In the genomic region with DNA sequence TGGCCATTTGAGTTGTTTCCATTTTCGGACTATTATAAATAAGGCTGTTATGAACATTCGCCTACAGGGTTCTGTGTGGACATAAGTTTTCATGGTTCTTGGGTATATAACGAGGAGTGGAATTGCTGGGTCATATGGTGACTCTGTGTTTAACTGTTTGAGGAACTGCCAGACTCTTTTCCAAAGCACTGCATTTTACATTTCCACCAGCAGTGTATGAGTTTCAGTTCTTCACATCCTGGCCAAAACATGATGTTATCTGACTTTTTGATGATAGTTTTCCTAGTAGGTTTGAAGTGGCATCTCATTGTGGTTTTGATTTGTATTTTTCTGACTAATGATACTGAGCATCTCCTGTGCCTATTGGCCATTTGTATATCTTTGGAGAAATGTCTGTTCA, we compare ENCODE assay signal across 27 cellular contexts. TPM values are rescaled to one million over a fixed set of nuclear protein-coding genes. Genes with fewer than 3 reads are reported as not detected.
DNase-seq lines count a peak whose midpoint lies in the region; ATAC-seq and TF ChIP-seq lines count a peak whose summit lies in the region.
"Had no signal": no experiment of that assay in that cellular context is flagged by ENCODE, and none has a peak within 500 bp of the region (broad histone marks: within the 10 kb centered on the region; RNA-seq: fewer than 3 reads in every experiment).

No MANE protein-coding gene starts in this region.

- H2AFZ ChIP-seq in DND-41 (ENCODE audit: low read depth, low read length) = no peak overlapping the region

- H3K4me1 Mint-ChIP-seq in T-helper 1 cell treated with Interleukin-12 subunit alpha and Interleukin-12 subunit beta and Interleukin-4 antibody, amounts not matched to agents 30 μg/mL and 1 μg/mL, for 36 hours (ENCODE audit: low read depth) = peaks cover 21% of the 10 kb centered on the region
- peaks cover 21% of the 10 kb centered on the region for H3K4me1 Mint-ChIP-seq in activated naive CD8-positive, alpha-beta T cell treated with anti-CD3 and anti-CD28 coated beads, Interleukin-2, amount 50 U/mL, for 24 hours
- peaks cover 24% of the 10 kb centered on the region for H3K4me1 Mint-ChIP-seq in type B pancreatic cell (ENCODE audit: unreplicated experiment)
- H3K4me1 Mint-ChIP-seq in CD8-positive, alpha-beta T cell (ENCODE audit: low read depth) = peaks cover 16% of the 10 kb centered on the region

- H3K4me3 ChIP-seq in DND-41 (ENCODE audit: low read depth in 1 of 2, low read length in 2 of 2) (no peak overlapping the region), HEK293 (ENCODE audit: low read depth, low read length) (no peak overlapping the region)
- H3K4me3 ChIP-seq in CD8-positive, alpha-beta T cell (ENCODE audit: low read depth, low read length) = no peak overlapping the region
- H3K4me3 ChIP-seq: coronary artery, heart left ventricle, lung, mucosa of descending colon, SJCRH30, upper lobe of left lung had no signal

- peak overlapping the region; percentile 6 for H3K27ac Mint-ChIP-seq in T-helper 1 cell treated with Interleukin-12 subunit alpha and Interleukin-12 subunit beta and Interleukin-4 antibody, amounts not matched to agents 30 μg/mL and 1 μg/mL, for 36 hours
- no peak overlapping the region for H3K27ac Mint-ChIP-seq in activated naive CD8-positive, alpha-beta T cell treated with anti-CD3 and anti-CD28 coated beads, Interleukin-2, amount 50 U/mL, for 24 hours
- H3K27ac Mint-ChIP-seq in type B pancreatic cell = no peak overlapping the region
- no peak overlapping the region for H3K27ac Mint-ChIP-seq in CD8-positive, alpha-beta T cell
- H3K27ac Mint-ChIP-seq: activated T-helper 2 cell treated with anti-CD3 and anti-CD28 coated beads, Interferon-gamma antibody, Interleukin-2, Interleukin-4, amounts not matched to agents 10 μg/mL and 5 μg/mL and 100 μg/mL, durations not matched to agents 14 hours and 24 hours and 36 hours; effector memory CD8-positive, alpha-beta T cell; nephron; T-cell had no signal

- H4K20me1 ChIP-seq in DND-41 (ENCODE audit: insufficient read depth, low read length) = peaks cover 63% of the 10 kb centered on the region

- H3K36me3 ChIP-seq in DND-41 (ENCODE audit: insufficient read depth, low read length) (peaks cover 45% of the 10 kb centered on the region), HEK293 (ENCODE audit: control insufficient read depth in 2 of 2, insufficient read depth in 1 of 2, low read length in 2 of 2) (peaks cover 20 to 58% of the 10 kb centered on the region in 2 experiments; a peak in 2 of 3 replicates)
- no peaks in the 10 kb centered on the region for H3K36me3 ChIP-seq in CD8-positive, alpha-beta T cell (ENCODE audit: insufficient read depth, low read length)
- H3K36me3 ChIP-seq: heart left ventricle, upper lobe of left lung had no signal

- H3K27me3 Mint-ChIP-seq in T-helper 1 cell treated with Interleukin-12 subunit alpha and Interleukin-12 subunit beta and Interleukin-4 antibody, amounts not matched to agents 30 μg/mL and 1 μg/mL, for 36 hours (ENCODE audit: low read depth) = no peaks in the 10 kb centered on the region
- H3K27me3 Mint-ChIP-seq in activated naive CD8-positive, alpha-beta T cell treated with anti-CD3 and anti-CD28 coated beads, Interleukin-2, amount 50 U/mL, for 24 hours = no peaks in the 10 kb centered on the region
- no peaks in the 10 kb centered on the region for H3K27me3 Mint-ChIP-seq in type B pancreatic cell
- H3K27me3 Mint-ChIP-seq in CD8-positive, alpha-beta T cell (ENCODE audit: low read depth) = no peaks in the 10 kb centered on the region
- H3K27me3 Mint-ChIP-seq: activated naive CD8-positive, alpha-beta T cell; effector memory CD8-positive, alpha-beta T cell; T-cell had no signal

- H3K4me1 ChIP-seq in DND-41 (ENCODE audit: insufficient read depth, low read length) = peaks cover 44% of the 10 kb centered on the region
- H3K4me1 ChIP-seq in HEK293 (ENCODE audit: control insufficient read depth, insufficient read depth, low read length) = no peaks in the 10 kb centered on the region
- peaks cover 12% of the 10 kb centered on the region for H3K4me1 ChIP-seq in CD8-positive, alpha-beta T cell (ENCODE audit: insufficient read depth, low read length)
- H3K4me1 ChIP-seq: SJCRH30 had no signal

- H3K9me3 Mint-ChIP-seq in T-helper 1 cell treated with Interleukin-12 subunit alpha and Interleukin-12 subunit beta and Interleukin-4 antibody, amounts not matched to agents 30 μg/mL and 1 μg/mL, for 36 hours = no peaks in the 10 kb centered on the region
- H3K9me3 Mint-ChIP-seq in activated naive CD8-positive, alpha-beta T cell treated with anti-CD3 and anti-CD28 coated beads, Interleukin-2, amount 50 U/mL, for 24 hours = no peaks in the 10 kb centered on the region
- no peaks in the 10 kb centered on the region for H3K9me3 Mint-ChIP-seq in type B pancreatic cell
- H3K9me3 Mint-ChIP-seq in CD8-positive, alpha-beta T cell = no peaks in the 10 kb centered on the region
- H3K9me3 Mint-ChIP-seq: activated T-helper 2 cell treated with anti-CD3 and anti-CD28 coated beads, Interferon-gamma antibody, Interleukin-2, Interleukin-4, amounts not matched to agents 10 μg/mL and 5 μg/mL and 100 μg/mL, durations not matched to agents 14 hours and 24 hours and 36 hours; effector memory CD8-positive, alpha-beta T cell; nephron; T-cell had no signal

- peaks cover 99% of the 10 kb centered on the region for H3K79me2 ChIP-seq in DND-41 (ENCODE audit: insufficient read depth, low read length)

- POLR2A ChIA-PET in HEK293 (lab: Yijun Ruan, JAX) = no interaction called here
- POLR2A ChIA-PET in CD8-positive, alpha-beta T cell (lab: Charles Lee) = no interaction called here

- no peaks in the 10 kb centered on the region for H3K9me3 ChIP-seq in DND-41 (ENCODE audit: insufficient read depth, low read length, severe bottlenecking)
- H3K9me3 ChIP-seq in HEK293 (ENCODE audit: control insufficient read depth, insufficient read depth, low read depth, low read length) = no peaks in the 10 kb centered on the region
- H3K9me3 ChIP-seq in CD8-positive, alpha-beta T cell (ENCODE audit: low read length) = no peaks in the 10 kb centered on the region
- H3K9me3 ChIP-seq: heart left ventricle, mucosa of descending colon, SJCRH30, upper lobe of left lung had no signal

- DNase-seq in DND-41 (no peak), type B pancreatic cell (ENCODE audit: extremely low spot score, unreplicated experiment) (no peak)
- DNase-seq in activated naive CD8-positive, alpha-beta T cell treated with anti-CD3 and anti-CD28 coated beads, Interleukin-2, amount 50 U/mL, for 24 hours = no peak
- no peak for DNase-seq in CD8-positive, alpha-beta T cell
- DNase-seq: activated CD4-positive, alpha-beta T cell treated with anti-CD3 and anti-CD28 coated beads for 1 hour; effector memory CD8-positive, alpha-beta T cell; foreskin fibroblast; GF-D8; heart left ventricle; kidney glomerular epithelial cell; mucosa of descending colon; NCI-H1694; NCI-H2171 treated with DMSO at 0.1 percent for 48 hours; NCI-H524 treated with DMSO at 0.1 percent for 48 hours; retina; SJCRH30; small intestine; T-cell; upper lobe of left lung had no signal

- H3K4me2 ChIP-seq in DND-41 (ENCODE audit: insufficient read depth, low read length) = peak overlapping the region; percentile 33; the same call in 1 of the 2 replicates

- no peaks in the 10 kb centered on the region for H3K27me3 ChIP-seq in DND-41 (ENCODE audit: insufficient read depth, low read length, poor library complexity)
- H3K27me3 ChIP-seq in CD8-positive, alpha-beta T cell (ENCODE audit: insufficient read depth, low read length) = no peaks in the 10 kb centered on the region
- H3K27me3 ChIP-seq: heart left ventricle, SJCRH30, upper lobe of left lung had no signal

- H3K27ac ChIP-seq in DND-41 (ENCODE audit: low read length) (no peak overlapping the region), HEK293 (ENCODE audit: extremely low read depth, low read depth, low read length) (no peak overlapping the region)
- no peak overlapping the region for H3K27ac ChIP-seq in CD8-positive, alpha-beta T cell (ENCODE audit: low read depth, low read length)
- H3K27ac ChIP-seq: coronary artery, heart left ventricle, SJCRH30, upper lobe of left lung had no signal

- CTCF ChIA-PET in HEK293 (lab: Yijun Ruan, JAX) = no interaction called here
- CTCF ChIA-PET in CD8-positive, alpha-beta T cell (lab: Charles Lee) = no interaction called here

- no peak overlapping the region for H3K4me3 Mint-ChIP-seq in T-helper 1 cell treated with Interleukin-12 subunit alpha and Interleukin-12 subunit beta and Interleukin-4 antibody, amounts not matched to agents 30 μg/mL and 1 μg/mL, for 36 hours
- no peak overlapping the region for H3K4me3 Mint-ChIP-seq in activated naive CD8-positive, alpha-beta T cell treated with anti-CD3 and anti-CD28 coated beads, Interleukin-2, amount 50 U/mL, for 24 hours
- H3K4me3 Mint-ChIP-seq in type B pancreatic cell = no peak overlapping the region
- no peak overlapping the region for H3K4me3 Mint-ChIP-seq in CD8-positive, alpha-beta T cell
- H3K4me3 Mint-ChIP-seq: activated naive CD8-positive, alpha-beta T cell; effector memory CD8-positive, alpha-beta T cell; T-cell had no signal

- no peak for TF ChIP-seq CTCF in DND-41 (IDR thresholded peaks at IDR 0.05; ENCODE audit: borderline replicate concordance, extremely low read depth, low read length, poor library complexity, severe bottlenecking)
- TF ChIP-seq CTCF in HEK293 (tag by site-specific recombination; IDR thresholded peaks at IDR 0.05) = no peak
- no peak for TF ChIP-seq CTCF in type B pancreatic cell (conservative IDR thresholded peaks at IDR 0.05)
- TF ChIP-seq CTCF in CD8-positive, alpha-beta T cell (IDR thresholded peaks at IDR 0.05) = no peak

- H3K36me3 Mint-ChIP-seq in T-helper 1 cell treated with Interleukin-12 subunit alpha and Interleukin-12 subunit beta and Interleukin-4 antibody, amounts not matched to agents 30 μg/mL and 1 μg/mL, for 36 hours (ENCODE audit: low read depth) = peaks cover 10% of the 10 kb centered on the region
- H3K36me3 Mint-ChIP-seq in activated naive CD8-positive, alpha-beta T cell treated with anti-CD3 and anti-CD28 coated beads, Interleukin-2, amount 50 U/mL, for 24 hours (ENCODE audit: low read depth) = peaks cover 30% of the 10 kb centered on the region
- peaks cover 10% of the 10 kb centered on the region for H3K36me3 Mint-ChIP-seq in type B pancreatic cell
- no peaks in the 10 kb centered on the region for H3K36me3 Mint-ChIP-seq in CD8-positive, alpha-beta T cell
- H3K36me3 Mint-ChIP-seq: T-cell had no signal

- ATAC-seq in DND-41 (ENCODE audit: insufficient read depth, low read depth) = peak; percentile 58
- ATAC-seq in activated naive CD8-positive, alpha-beta T cell treated with anti-CD3 and anti-CD28 coated beads, Interleukin-2, amount 50 U/mL, for 24 hours = peak; percentile 79
- ATAC-seq in HG02981 (IDR thresholded peaks at IDR 0.05; ENCODE audit: unreplicated experiment) = no peak
- no peak for ATAC-seq in CD8-positive, alpha-beta T cell
- ATAC-seq: effector memory CD8-positive, alpha-beta T cell; heart left ventricle; mucosa of descending colon; T-cell had no signal

- no peak overlapping the region for H3K9ac ChIP-seq in DND-41 (ENCODE audit: low read depth, low read length)

- intact Hi-C loops in CD8-positive, alpha-beta T cell (cut with DNase I, micrococcal nuclease) = no loop called here

RNA-seq across cellular contexts. Expression of a gene that starts 5.4 kb away (rescaled TPM):
- total RNA-seq in type B pancreatic cell (ENCODE audit: low replicate concordance) = 16.5 and 39.7 TPM in 2 replicates
- total RNA-seq in CD8-positive, alpha-beta T cell = 1 to 10 TPM; 2.6 to 3.1 TPM

RNA-seq across cellular contexts. Expression of a gene that starts 46.0 kb away (rescaled TPM):
- 10.6 and 17.3 TPM in 2 replicates for total RNA-seq in type B pancreatic cell (ENCODE audit: low replicate concordance)
- 10 to 100 TPM; 37.7 to 37.8 TPM for total RNA-seq in CD8-positive, alpha-beta T cell

RNA-seq across cellular contexts. Expression of a gene that starts 46.0 kb away (rescaled TPM):
- total RNA-seq in type B pancreatic cell (ENCODE audit: low replicate concordance) = 15.3 and 18.1 TPM in 2 replicates
- 10 to 100 TPM; 20.2 to 22.3 TPM for total RNA-seq in CD8-positive, alpha-beta T cell

RNA-seq across cellular contexts. Expression of a gene that starts 46.2 kb away (rescaled TPM):
- total RNA-seq in type B pancreatic cell (ENCODE audit: low replicate concordance) = 1.1 and 1.3 TPM in 2 replicates
- 1 to 10 TPM; 2.3 to 2.5 TPM for total RNA-seq in CD8-positive, alpha-beta T cell
- total RNA-seq: SJCRH30 had no signal

Comparison
In these comparisons a context has a peak if more than half of its experiments do, and no peak if none do; other contexts are left out.
1. ATAC-seq: peak in DND-41 (single experiment) and activated naive CD8-positive, alpha-beta T cell treated with anti-CD3 and anti-CD28 coated beads, Interleukin-2, amount 50 U/mL, for 24 hours (single experiment); none in HG02981 (single experiment) and CD8-positive, alpha-beta T cell (single experiment).